In genomic region chr13:50352720-50353491, GRCh38 we compare ENCODE assay signal across 28 cellular contexts.
DNase-seq lines count a peak whose midpoint lies in the region; ATAC-seq and TF ChIP-seq lines count a peak whose summit lies in the region.
"Had no signal": no experiment of that assay in that cellular context is flagged by ENCODE, and none has a peak within 500 bp of the region (broad histone marks: within the 10 kb centered on the region; RNA-seq: fewer than 3 reads in every experiment).

No MANE protein-coding gene starts in this region.

- no peak overlapping the region for H3K14ac ChIP-seq in neuronal stem cell (ENCODE audit: low read length)

- H4K8ac ChIP-seq in neuronal stem cell (ENCODE audit: low read depth, low read length): no peak overlapping the region

- DNase-seq in GM03348 (ENCODE audit: low spot score): peak; percentile 6
- peak; percentile 88 for DNase-seq in SK-N-DZ (ENCODE audit: low spot score)
- DNase-seq in fibroblast of the aortic adventitia (ENCODE audit: low read depth): peak; percentile 8
- DNase-seq in neuronal stem cell (ENCODE audit: low spot score): no peak
- DNase-seq in posterior vena cava (ENCODE audit: low spot score): no peak
- DNase-seq in kidney glomerular epithelial cell (lab: John Stamatoyannopoulos, UW): no peak
- no peak for DNase-seq in glomerular visceral epithelial cell (ENCODE audit: extremely low spot score)
- DNase-seq: activated CD4-positive, alpha-beta T cell treated with anti-CD3 and anti-CD28 coated beads, Interleukin-2, amount 50 U/mL, for 1 hour; activated CD8-positive, alpha-beta memory T cell treated with anti-CD3 and anti-CD28 coated beads, Interleukin-2, amount 10 ng/mL, durations not matched to agents 7 days and 5 days; activated naive CD4-positive, alpha-beta T cell treated with anti-CD3 and anti-CD28 coated beads, Interleukin-2, amount 10 ng/mL, durations not matched to agents 7 days and 5 days; anterior cingulate cortex; BE2C; caudate nucleus; DMS79; heart right ventricle; Karpas-422; left colon; MV-4-11; naive B cell; NCI-H1694; NCI-H2171; NCI-H524; posterior cingulate gyrus; sigmoid colon; T-helper 9 cell; trophoblast cell had no signal

- H3K23ac ChIP-seq in neuronal stem cell (ENCODE audit: low read depth, low read length, poor library complexity): no peak overlapping the region

- H2BK5ac ChIP-seq in neuronal stem cell (ENCODE audit: low read length): no peak overlapping the region

- H3K9ac ChIP-seq in neuronal stem cell (ENCODE audit: low read depth, low read length, poor library complexity): no peak overlapping the region

- no peak for ATAC-seq in GM21360 (IDR thresholded peaks at IDR 0.05; ENCODE audit: unreplicated experiment)
- ATAC-seq: activated CD8-positive, alpha-beta memory T cell treated with anti-CD3 and anti-CD28 coated beads, Interleukin-2, amount 10 ng/mL, durations not matched to agents 7 days and 5 days; left colon; WTC11 had no signal

- no peak overlapping the region for H3K18ac ChIP-seq in neuronal stem cell (ENCODE audit: low read length)

- no peaks in the 10 kb centered on the region for H3K79me1 ChIP-seq in neuronal stem cell (ENCODE audit: low read depth, low read length)

- no peak overlapping the region for H3K4ac ChIP-seq in neuronal stem cell (ENCODE audit: low read length)

- peaks cover 5 to 8% of the 10 kb centered on the region in 2 donors for H3K4me1 ChIP-seq in neuronal stem cell (ENCODE audit: control insufficient read depth in 2 of 2, insufficient read depth in 1 of 2, low read depth in 1 of 2, low read length in 2 of 2)
- H3K4me1 ChIP-seq: BE2C had no signal

- H3K27me3 ChIP-seq in neuronal stem cell (ENCODE audit: control insufficient read depth in 3 of 3, insufficient read depth in 3 of 3, low read depth in 1 of 3, low read length in 3 of 3): no peaks in the 10 kb centered on the region
- H3K27me3 ChIP-seq: BE2C, heart right ventricle, sigmoid colon had no signal

- no peak overlapping the region for H2AK5ac ChIP-seq in neuronal stem cell (ENCODE audit: low read depth, low read length)

- H2AFZ ChIP-seq in neuronal stem cell (ENCODE audit: low read length): peak overlapping the region; percentile 45

- no peaks in the 10 kb centered on the region for H3K9me3 ChIP-seq in neuronal stem cell (replicated peaks in 1 of 2; ENCODE audit: control insufficient read depth in 2 of 2, insufficient read depth in 1 of 2, low read depth in 1 of 2, low read length in 2 of 2)
- H3K9me3 ChIP-seq: BE2C, heart right ventricle, sigmoid colon had no signal

- no peak overlapping the region for H2BK12ac ChIP-seq in neuronal stem cell (ENCODE audit: low read length)

- WGBS in neuronal stem cell (ENCODE audit: extremely low coverage in 2 of 2, insufficient read length in 2 of 2, insufficient replicate concordance in 1 of 2), 2 donors: no CpG with 5 or more reads among the region's 2 CpGs

- no peak overlapping the region for H4K91ac ChIP-seq in neuronal stem cell (ENCODE audit: low read depth, low read length, poor library complexity)

- no peak overlapping the region for H3K4me2 ChIP-seq in neuronal stem cell (ENCODE audit: insufficient read depth, low read length, poor library complexity, severe bottlenecking)

- no peak overlapping the region for H3K27ac ChIP-seq in neuronal stem cell (replicated peaks; ENCODE audit: low read length)
- H3K27ac ChIP-seq: heart right ventricle had no signal

- no peak overlapping the region for H2BK120ac ChIP-seq in neuronal stem cell (ENCODE audit: low read depth, low read length)

- no peak overlapping the region for H2BK15ac ChIP-seq in neuronal stem cell (ENCODE audit: low read length)

- intact Hi-C loops in posterior vena cava (cut with DNase I): no loop called here

- H3K4me3 ChIP-seq in fibroblast of the aortic adventitia (ENCODE audit: low read depth, low read length) (no peak overlapping the region), neuronal stem cell (ENCODE audit: low read length in 2 of 2) (no peak overlapping the region)
- H3K4me3 ChIP-seq: heart right ventricle, sigmoid colon had no signal

- no peaks in the 10 kb centered on the region for H3K36me3 ChIP-seq in neuronal stem cell (replicated peaks in 1 of 2; ENCODE audit: control insufficient read depth in 2 of 2, insufficient read depth in 2 of 2, low read length in 2 of 2)
- H3K36me3 ChIP-seq: BE2C, heart right ventricle, sigmoid colon had no signal

- TF ChIP-seq CTCF in fibroblast of the aortic adventitia (IDR thresholded peaks at IDR 0.05; ENCODE audit: insufficient read depth, low read length): no peak

Comparison
In these comparisons a context has a peak if more than half of its experiments do, and no peak if none do; other contexts are left out.
1. DNase-seq: peak in GM03348 (single experiment), SK-N-DZ (single experiment) and fibroblast of the aortic adventitia (single experiment); none in neuronal stem cell (single experiment), posterior vena cava (single experiment), kidney glomerular epithelial cell (single experiment) and glomerular visceral epithelial cell (single experiment).